In the genomic region with DNA sequence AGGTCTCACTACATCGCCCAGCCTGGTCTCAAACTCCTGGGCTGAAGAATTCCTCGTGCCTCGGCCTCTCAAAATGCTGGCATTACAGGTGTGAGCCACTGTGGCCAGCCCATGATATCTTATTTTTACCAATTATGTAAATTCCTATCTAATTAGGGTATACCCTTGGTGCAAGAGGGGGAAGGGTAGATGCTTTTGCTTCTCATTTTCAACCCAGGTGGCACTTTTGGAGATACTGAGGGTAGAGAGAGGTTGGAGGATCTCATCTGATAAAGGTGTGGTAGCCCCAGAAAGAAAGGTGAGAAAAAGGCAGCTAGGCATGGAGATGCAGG, we compare ENCODE assay signal across 8 cellular contexts. TPM values are rescaled to one million over a fixed set of nuclear protein-coding genes. Genes with fewer than 3 reads are reported as not detected.
DNase-seq lines count a peak whose midpoint lies in the region; ATAC-seq and TF ChIP-seq lines count a peak whose summit lies in the region.

No MANE protein-coding gene starts in this region.

- in situ Hi-C loops in KBM-7 (cut with MboI; ENCODE audit: low pct_unique_long_range_greater_than_20kb, low sequenced_read_pairs): no loop called here

- H3K27me3 ChIP-seq in lower lobe of right lung (ENCODE audit: low read depth) (no peaks in the 10 kb centered on the region), thymus (ENCODE audit: control insufficient read depth, insufficient read depth) (no peaks in the 10 kb centered on the region)

- H3K4me1 Mint-ChIP-seq in activated CD4-positive, alpha-beta T cell treated with anti-CD3 and anti-CD28 coated beads, Interleukin-2, amount 10 ng/mL, durations not matched to agents 7 days and 5 days: peaks cover 56% of the 10 kb centered on the region
- H3K4me1 Mint-ChIP-seq in activated naive CD8-positive, alpha-beta T cell treated with anti-CD3 and anti-CD28 coated beads, Interleukin-2, amount 10 ng/mL, durations not matched to agents 7 days and 5 days: peaks cover 48% of the 10 kb centered on the region

- H3K4me3 ChIP-seq in lower lobe of right lung: no peak overlapping the region
- no peak overlapping the region for H3K4me3 ChIP-seq in thymus (ENCODE audit: low read length)

- WGBS in thymus: 98% methylated on average over 3 of the region's 3 CpGs

- H3K9me3 ChIP-seq in lower lobe of right lung: no peaks in the 10 kb centered on the region
- no peaks in the 10 kb centered on the region for H3K9me3 ChIP-seq in thymus (ENCODE audit: control insufficient read depth)

- no peak for TF ChIP-seq POLR2A in erythroblast (IDR thresholded peaks at IDR 0.05; ENCODE audit: low read length)

- POLR2A ChIA-PET in activated CD4-positive, alpha-beta T cell treated with anti-CD3 and anti-CD28 coated beads, Interleukin-2, amount 10 ng/mL, durations not matched to agents 7 days and 5 days (lab: Charles Lee): interaction anchor here (0.5 to 1.0 kb wide), 3 partner anchors 12 to 44 kb away, joined by 3 to 5 read pairs (median 5); no protein-coding TSS in a partner anchor
- POLR2A ChIA-PET in activated naive CD8-positive, alpha-beta T cell treated with anti-CD3 and anti-CD28 coated beads, Interleukin-2, amount 10 ng/mL, durations not matched to agents 7 days and 5 days (lab: Charles Lee): interaction anchor here (0.7 to 9.7 kb wide), 4 partner anchors 33 to 50 kb away, joined by 5 to 98 read pairs (median 26); a partner anchor contains a TSS

- no peaks in the 10 kb centered on the region for H3K27me3 Mint-ChIP-seq in activated CD4-positive, alpha-beta T cell treated with anti-CD3 and anti-CD28 coated beads, Interleukin-2, amount 10 ng/mL, durations not matched to agents 7 days and 5 days
- no peaks in the 10 kb centered on the region for H3K27me3 Mint-ChIP-seq in activated naive CD8-positive, alpha-beta T cell treated with anti-CD3 and anti-CD28 coated beads, Interleukin-2, amount 10 ng/mL, durations not matched to agents 7 days and 5 days

- TF ChIP-seq CTCF in lower lobe of right lung (IDR thresholded peaks at IDR 0.05): no peak

- no peak overlapping the region for H3K4me3 Mint-ChIP-seq in activated CD4-positive, alpha-beta T cell treated with anti-CD3 and anti-CD28 coated beads, Interleukin-2, amount 10 ng/mL, durations not matched to agents 7 days and 5 days
- peak overlapping the region; percentile 55 for H3K4me3 Mint-ChIP-seq in activated naive CD8-positive, alpha-beta T cell treated with anti-CD3 and anti-CD28 coated beads, Interleukin-2, amount 10 ng/mL, durations not matched to agents 7 days and 5 days

- no peaks in the 10 kb centered on the region for H3K9me3 Mint-ChIP-seq in activated CD4-positive, alpha-beta T cell treated with anti-CD3 and anti-CD28 coated beads, Interleukin-2, amount 10 ng/mL, durations not matched to agents 7 days and 5 days
- no peaks in the 10 kb centered on the region for H3K9me3 Mint-ChIP-seq in activated naive CD8-positive, alpha-beta T cell treated with anti-CD3 and anti-CD28 coated beads, Interleukin-2, amount 10 ng/mL, durations not matched to agents 7 days and 5 days

- intact Hi-C loops in lower lobe of right lung (cut with DNase I): no loop called here

- no peak for DNase-seq in activated CD4-positive, alpha-beta T cell treated with anti-CD3 and anti-CD28 coated beads, Interleukin-2, amount 10 ng/mL, durations not matched to agents 7 days and 5 days
- DNase-seq in activated CD4-positive, alpha-beta T cell treated with anti-CD3 and anti-CD28 coated beads for 4 hours: no peak
- no peak for DNase-seq in activated naive CD8-positive, alpha-beta T cell treated with anti-CD3 and anti-CD28 coated beads, Interleukin-2, amount 10 ng/mL, durations not matched to agents 7 days and 5 days
- no peak for DNase-seq in lower lobe of right lung
- DNase-seq in NCI-H446 (lab: John Stamatoyannopoulos, UW): no peak
- DNase-seq in KBM-7: no peak
- no peak for DNase-seq in erythroblast (lab: John Stamatoyannopoulos, UW)

- no peak for ATAC-seq in activated naive CD8-positive, alpha-beta T cell treated with anti-CD3 and anti-CD28 coated beads, Interleukin-2, amount 10 ng/mL, durations not matched to agents 7 days and 5 days (ENCODE audit: low read depth)
- no peak for ATAC-seq in lower lobe of right lung

- H3K36me3 ChIP-seq in lower lobe of right lung (peaks cover 7% of the 10 kb centered on the region), thymus (ENCODE audit: control insufficient read depth, insufficient read depth) (peaks cover 13% of the 10 kb centered on the region)

- H3K4me1 ChIP-seq in lower lobe of right lung (peaks cover 67% of the 10 kb centered on the region), thymus (ENCODE audit: control insufficient read depth, insufficient read depth, low read length) (no peaks in the 10 kb centered on the region)

- peak overlapping the region; percentile 85 for H3K27ac Mint-ChIP-seq in activated CD4-positive, alpha-beta T cell treated with anti-CD3 and anti-CD28 coated beads, Interleukin-2, amount 10 ng/mL, durations not matched to agents 7 days and 5 days
- peak overlapping the region; percentile 88 for H3K27ac Mint-ChIP-seq in activated naive CD8-positive, alpha-beta T cell treated with anti-CD3 and anti-CD28 coated beads, Interleukin-2, amount 10 ng/mL, durations not matched to agents 7 days and 5 days

- peaks cover 34% of the 10 kb centered on the region for H3K36me3 Mint-ChIP-seq in activated CD4-positive, alpha-beta T cell treated with anti-CD3 and anti-CD28 coated beads, Interleukin-2, amount 10 ng/mL, durations not matched to agents 7 days and 5 days (ENCODE audit: low read depth)
- peaks cover 16% of the 10 kb centered on the region for H3K36me3 Mint-ChIP-seq in activated naive CD8-positive, alpha-beta T cell treated with anti-CD3 and anti-CD28 coated beads, Interleukin-2, amount 10 ng/mL, durations not matched to agents 7 days and 5 days

- CTCF ChIA-PET in activated CD4-positive, alpha-beta T cell treated with anti-CD3 and anti-CD28 coated beads, Interleukin-2, amount 10 ng/mL, durations not matched to agents 7 days and 5 days (lab: Charles Lee): interaction anchor here (0.7 to 1.5 kb wide), 4 partner anchors 8 to 89 kb away, joined by 3 to 4 read pairs (median 4); no protein-coding TSS in a partner anchor

- H3K27ac ChIP-seq in lower lobe of right lung: peak overlapping the region; percentile 95
- H3K27ac ChIP-seq in thymus (ENCODE audit: low read depth): peak overlapping the region; percentile 80

RNA-seq across cellular contexts. Expression of a gene that starts 17.4 kb away (rescaled TPM):
- total RNA-seq in activated CD4-positive, alpha-beta T cell treated with anti-CD3 and anti-CD28 coated beads, Interleukin-2, amount 10 ng/mL, durations not matched to agents 7 days and 5 days: 100 to 1,000 TPM; 192 to 193 TPM
- 100 to 1,000 TPM; 161 to 172 TPM for total RNA-seq in activated naive CD8-positive, alpha-beta T cell treated with anti-CD3 and anti-CD28 coated beads, Interleukin-2, amount 10 ng/mL, durations not matched to agents 7 days and 5 days
- 172 TPM for total RNA-seq in lower lobe of right lung
- 148 TPM for polyA plus RNA-seq in thymus

RNA-seq across cellular contexts. Expression of a gene that starts 32.6 kb away (rescaled TPM):
- total RNA-seq in activated CD4-positive, alpha-beta T cell treated with anti-CD3 and anti-CD28 coated beads, Interleukin-2, amount 10 ng/mL, durations not matched to agents 7 days and 5 days: 100 to 1,000 TPM; 260 to 311 TPM
- total RNA-seq in activated naive CD8-positive, alpha-beta T cell treated with anti-CD3 and anti-CD28 coated beads, Interleukin-2, amount 10 ng/mL, durations not matched to agents 7 days and 5 days: 100 to 1,000 TPM; 302 to 303 TPM
- 387 TPM for total RNA-seq in lower lobe of right lung
- 200 TPM for polyA plus RNA-seq in thymus
